Comparison of ENCODE assay signal across 8 cellular contexts in the genomic region with DNA sequence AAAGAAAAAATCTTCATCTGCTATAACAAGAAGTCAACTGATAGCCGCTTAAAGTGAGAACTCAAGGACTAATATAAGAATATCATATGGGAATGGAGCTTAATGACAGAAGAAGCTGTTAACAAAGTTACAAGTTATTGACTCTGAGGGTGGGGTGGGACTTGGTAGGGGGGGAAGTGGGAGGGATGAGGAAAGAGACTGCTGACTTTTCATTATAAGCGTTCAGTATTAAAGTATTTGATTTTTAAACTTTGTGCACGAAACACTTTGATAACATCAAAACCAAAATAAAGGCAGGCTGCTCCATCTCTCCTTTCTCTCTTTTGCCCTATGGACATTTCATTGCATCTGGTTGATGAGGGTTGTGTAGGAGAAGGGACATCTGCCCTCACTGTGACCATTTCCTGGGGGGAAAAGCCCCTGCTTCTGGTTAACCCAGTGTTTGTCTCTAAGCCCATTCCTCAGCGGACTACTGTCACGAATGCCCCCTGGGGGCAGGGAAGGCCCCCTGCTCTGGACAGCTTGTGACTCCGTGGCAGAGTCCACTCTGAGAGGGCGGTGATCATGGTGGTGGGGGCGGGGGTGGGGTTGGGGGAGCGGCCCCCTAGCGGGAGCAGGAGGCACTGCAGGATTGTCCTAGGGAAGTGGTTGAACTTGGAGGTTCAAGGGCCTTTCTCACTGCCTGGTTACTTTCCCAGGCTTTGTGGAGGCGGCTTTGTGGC. TPM values are rescaled to one million over a fixed set of nuclear protein-coding genes. Genes with fewer than 3 reads are reported as not detected.
DNase-seq lines count a peak whose midpoint lies in the region; ATAC-seq and TF ChIP-seq lines count a peak whose summit lies in the region.

No MANE protein-coding gene starts in this region.

- no peak for DNase-seq in heart left ventricle
- DNase-seq in Right ventricle myocardium inferior (ENCODE audit: missing footprints) = no peak
- DNase-seq in NAMALWA (ENCODE audit: low spot score) = peak; percentile 46
- DNase-seq in fibroblast of pulmonary artery (ENCODE audit: low read depth) = no peak
- DNase-seq in upper lobe of right lung = no peak
- DNase-seq in NCI-H1417 treated with DMSO at 0.1 percent for 48 hours (lab: John Stamatoyannopoulos, UW) = no peak
- no peak for DNase-seq in esophagus squamous epithelium (lab: John Stamatoyannopoulos, UW)

- TF ChIP-seq CTCF in heart left ventricle (IDR thresholded peaks at IDR 0.05) (peak; percentile 35 to 73 (median 49)), fibroblast of pulmonary artery (IDR thresholded peaks at IDR 0.05; ENCODE audit: low read length, missing control alignments) (peak; percentile 45), upper lobe of right lung (IDR thresholded peaks at IDR 0.05) (peak; percentile 63), esophagus squamous epithelium (IDR thresholded peaks at IDR 0.05) (peak in 1 of 6 experiments; percentile 51)

- ATAC-seq in heart left ventricle (peak in 1 of 4 donors; percentile 44), Right ventricle myocardium inferior (no peak), upper lobe of right lung (peak; percentile 61), GM21786 (IDR thresholded peaks at IDR 0.05; ENCODE audit: unreplicated experiment) (no peak)

- intact Hi-C loops in heart left ventricle (cut with DNase I) = no loop called here
- intact Hi-C loops in Right ventricle myocardium inferior (cut with DNase I) = loop anchor here (5.0 kb wide), 1 partner anchor 38 kb away; no protein-coding TSS in a partner anchor
- intact Hi-C loops in upper lobe of right lung (cut with DNase I) = no loop called here
- intact Hi-C loops in esophagus squamous epithelium (cut with DNase I) = no loop called here

- H3K4me1 ChIP-seq in heart left ventricle = peaks cover 0 to 23% (median 11%) of the 10 kb centered on the region in 12 donors
- no peaks in the 10 kb centered on the region for H3K4me1 ChIP-seq in upper lobe of right lung
- H3K4me1 ChIP-seq in esophagus squamous epithelium = peaks cover 12 to 50% (median 20%) of the 10 kb centered on the region in 3 donors

- H3K4me3 ChIP-seq in heart left ventricle (peak overlapping the region in 1 of 12 donors; percentile 11), fibroblast of pulmonary artery (replicated peaks; ENCODE audit: low read depth, low read length) (no peak overlapping the region), upper lobe of right lung (no peak overlapping the region), esophagus squamous epithelium (no peak overlapping the region)

- no peak for TF ChIP-seq POLR2A in heart left ventricle (IDR thresholded peaks at IDR 0.05)
- no peak for TF ChIP-seq POLR2A in esophagus squamous epithelium (IDR thresholded peaks at IDR 0.05)

- H3K27me3 ChIP-seq in heart left ventricle (no peaks in the 10 kb centered on the region), upper lobe of right lung (no peaks in the 10 kb centered on the region), esophagus squamous epithelium (peaks cover 0 to 10% (median 0%) of the 10 kb centered on the region in 4 donors)

- H3K27ac ChIP-seq in heart left ventricle (no peak overlapping the region), upper lobe of right lung (no peak overlapping the region), esophagus squamous epithelium (no peak overlapping the region)

- WGBS in heart left ventricle, 4 donors = 43 to 59% (median 52%) methylated on average over 10 to 11 of the region's 11 CpGs
- WGBS in esophagus squamous epithelium, 2 donors = 60 to 88% methylated on average over 3 to 7 of the region's 11 CpGs

- H3K9me3 ChIP-seq in heart left ventricle = no peaks in the 10 kb centered on the region
- H3K9me3 ChIP-seq in upper lobe of right lung = no peaks in the 10 kb centered on the region
- no peaks in the 10 kb centered on the region for H3K9me3 ChIP-seq in esophagus squamous epithelium

- H3K36me3 ChIP-seq in heart left ventricle (no peaks in the 10 kb centered on the region), upper lobe of right lung (no peaks in the 10 kb centered on the region), esophagus squamous epithelium (no peaks in the 10 kb centered on the region)

RNA-seq across cellular contexts. Expression of a gene that starts 17.4 kb away (rescaled TPM):
- total RNA-seq in heart left ventricle (1 to 10 TPM in 2 of 9 donors, under 1 TPM in 6, not detected in 1; 0.09 to 1.5 (median 0.46) TPM), Right ventricle myocardium inferior (not detected), upper lobe of right lung (not detected), esophagus squamous epithelium (1 to 10 TPM in 3 of 4 donors, under 1 TPM in 1; under 0.01 to 1.9 (median 1.5) TPM)
- polyA plus RNA-seq in heart left ventricle = under 1 TPM; 0.08 to 0.91 TPM

RNA-seq across cellular contexts. Expression of a gene that starts 38.0 kb away (rescaled TPM):
- 10 to 100 TPM in 8 of 9 donors, 1 to 10 TPM in 1; 7.9 to 63.5 (median 30.3) TPM for total RNA-seq in heart left ventricle
- polyA plus RNA-seq in heart left ventricle = 10 to 100 TPM; 12.4 to 16.7 TPM
- 6.1 TPM for total RNA-seq in Right ventricle myocardium inferior
- total RNA-seq in upper lobe of right lung = 6.8 TPM
- 1 to 10 TPM in 1 of 4 donors, under 1 TPM in 3; 0.38 to 5.0 (median 0.60) TPM for total RNA-seq in esophagus squamous epithelium

RNA-seq across cellular contexts. Expression of a gene that starts 48.3 kb away (rescaled TPM):
- total RNA-seq in heart left ventricle = 10 to 100 TPM; 14.7 to 34.7 (median 29.2) TPM
- 10 to 100 TPM; 27.0 to 34.4 TPM for polyA plus RNA-seq in heart left ventricle
- 27.4 TPM for total RNA-seq in Right ventricle myocardium inferior
- total RNA-seq in upper lobe of right lung = 23.4 TPM
- 10 to 100 TPM; 19.2 to 25.6 (median 23.1) TPM for total RNA-seq in esophagus squamous epithelium
